19 cellular contexts compared by ENCODE assay signal in genomic region chr20:42191140-42191860, GRCh38.
A peak's percentile ranks its signal among the peaks of the same experiment; 100 is the strongest.
DNase-seq lines count a peak whose midpoint lies in the region; TF ChIP-seq lines count a peak whose summit lies in the region.
"Had no signal": no experiment of that assay in that cellular context is flagged by ENCODE, and none has a peak within 500 bp of the region (broad histone marks: within the 10 kb centered on the region; RNA-seq: fewer than 3 reads in every experiment).

No MANE protein-coding gene starts in this region.

- DNase-seq in D341Med (ENCODE audit: low spot score) (peak; percentile 33), HT1080 (ENCODE audit: low read depth) (peak; percentile 33), RKO (ENCODE audit: low spot score) (peak; percentile 11), islet precursor cell (peak; percentile 77), hypothalamus (lab: John Stamatoyannopoulos, UW) (no peak), AG20443 (ENCODE audit: low spot score) (no peak), NCI-H446 treated with DMSO at 0.1 percent for 48 hours (lab: John Stamatoyannopoulos, UW) (no peak), HFFc6 (no peak)
- DNase-seq: activated B cell treated with CpG ODN at 0.5 μM for 24 hours; activated CD8-positive, alpha-beta memory T cell treated with anti-CD3 and anti-CD28 coated beads for 24 hours; adrenal gland; DMS79; hippocampal formation; KBM-7; NCI-H1436 treated with DMSO at 0.1 percent for 48 hours; NCI-H510A; T-helper 1 cell had no signal

- H3K9me3 Mint-ChIP-seq in HFFc6, result peaks cover 51% of the 10 kb centered on the region
- H3K9me3 Mint-ChIP-seq: activated B cell treated with CpG ODN at 0.5 μM for 24 hours; stimulated activated memory B cell treated with anti-CD40 and anti-IgM and Interleukin-4, amounts not matched to agents 10 μg/mL and 1 μg/mL and 100 μg/mL, for 72 hours had no signal

- H3K36me3 Mint-ChIP-seq in HFFc6 (ENCODE audit: low read depth), result peaks cover 5% of the 10 kb centered on the region; the same call in 1 of the 2 replicates
- H3K36me3 Mint-ChIP-seq: stimulated activated memory B cell treated with anti-CD40 and anti-IgM and Interleukin-4, amounts not matched to agents 10 μg/mL and 1 μg/mL and 100 μg/mL, for 72 hours had no signal

- no peak overlapping the region for H3K4me3 Mint-ChIP-seq in HFFc6
- H3K4me3 Mint-ChIP-seq: activated B cell treated with CpG ODN at 0.5 μM for 24 hours; stimulated activated memory B cell treated with anti-CD40 and anti-IgM and Interleukin-4, amounts not matched to agents 10 μg/mL and 1 μg/mL and 100 μg/mL, for 72 hours had no signal

- no peaks in the 10 kb centered on the region; the same call in 1 of the 2 replicates for H3K27me3 Mint-ChIP-seq in HFFc6 (ENCODE audit: insufficient read depth)
- H3K27me3 Mint-ChIP-seq: activated B cell treated with CpG ODN at 0.5 μM for 24 hours; stimulated activated memory B cell treated with anti-CD40 and anti-IgM and Interleukin-4, amounts not matched to agents 10 μg/mL and 1 μg/mL and 100 μg/mL, for 72 hours had no signal

- TF ChIP-seq CTCF in HFFc6 (IDR thresholded peaks at IDR 0.05), result no peak

- no peak overlapping the region for H3K27ac Mint-ChIP-seq in HFFc6
- H3K27ac Mint-ChIP-seq: activated B cell treated with CpG ODN at 0.5 μM for 24 hours; activated T-helper 2 cell treated with anti-CD3 and anti-CD28 coated beads, Interferon-gamma antibody, Interleukin-2, Interleukin-4, amounts not matched to agents 10 μg/mL and 5 μg/mL and 100 μg/mL, durations not matched to agents 14 hours and 24 hours and 36 hours; stimulated activated memory B cell treated with anti-CD40 and anti-IgM and Interleukin-4, amounts not matched to agents 10 μg/mL and 1 μg/mL and 100 μg/mL, for 72 hours had no signal

- no peaks in the 10 kb centered on the region for H3K4me1 Mint-ChIP-seq in HFFc6 (ENCODE audit: low read depth)
- H3K4me1 Mint-ChIP-seq: activated B cell treated with CpG ODN at 0.5 μM for 24 hours; stimulated activated memory B cell treated with anti-CD40 and anti-IgM and Interleukin-4, amounts not matched to agents 10 μg/mL and 1 μg/mL and 100 μg/mL, for 72 hours had no signal

Comparison
In these comparisons a context has a peak if more than half of its experiments do, and no peak if none do; other contexts are left out.
1. DNase-seq: peak in D341Med (single experiment), HT1080 (single experiment), RKO (single experiment) and islet precursor cell (single experiment); none in hypothalamus (0 of 51), AG20443 (single experiment), NCI-H446 treated with DMSO at 0.1 percent for 48 hours (single experiment) and HFFc6 (single experiment).